Comparison of ENCODE assay signal across 8 cellular contexts in the genomic region with DNA sequence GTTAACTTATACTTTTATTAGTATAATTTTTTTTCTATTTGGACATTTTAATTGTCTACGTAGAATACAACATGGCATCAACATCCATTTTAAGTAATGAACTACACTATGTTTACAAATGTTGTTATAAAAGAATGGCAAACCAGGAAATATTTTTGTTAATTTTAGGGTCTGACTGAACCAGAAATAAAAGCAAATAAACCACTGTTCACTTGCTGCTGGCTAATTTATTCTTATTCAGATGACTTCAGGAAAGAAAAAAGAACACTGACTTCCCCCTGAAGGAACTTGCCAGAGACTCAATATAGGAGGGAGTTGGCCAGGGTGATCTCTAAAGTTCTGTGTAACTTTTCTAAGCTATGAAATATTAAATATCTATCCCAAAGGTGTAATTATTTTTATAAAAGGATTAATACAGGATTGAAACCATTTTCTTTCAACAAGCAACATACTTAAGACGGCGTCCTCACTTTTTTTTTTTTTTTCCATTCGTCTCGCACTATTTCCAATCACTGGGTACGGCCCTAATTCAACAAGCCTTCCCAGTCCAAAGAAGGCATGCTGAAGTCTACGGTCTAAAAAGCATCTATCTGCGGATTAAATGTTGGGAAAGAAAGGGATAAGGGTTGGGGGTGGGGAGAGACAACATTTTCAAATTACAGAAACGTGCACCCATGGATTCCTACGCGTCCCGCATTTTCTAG. TPM values are rescaled to one million over a fixed set of nuclear protein-coding genes. Genes with fewer than 3 reads are reported as not detected.
DNase-seq lines count a peak whose midpoint lies in the region; ATAC-seq and TF ChIP-seq lines count a peak whose summit lies in the region.

No MANE protein-coding gene starts in this region.

- H3K27me3 ChIP-seq in cardiac muscle cell (no peaks in the 10 kb centered on the region), lower lobe of right lung (ENCODE audit: low read depth) (no peaks in the 10 kb centered on the region), upper lobe of right lung (no peaks in the 10 kb centered on the region)

- H3K4me1 ChIP-seq in cardiac muscle cell (ENCODE audit: low read depth) = peaks cover 10% of the 10 kb centered on the region
- H3K4me1 ChIP-seq in lower lobe of right lung = peaks cover 28% of the 10 kb centered on the region
- peaks cover 14% of the 10 kb centered on the region for H3K4me1 ChIP-seq in upper lobe of right lung

- ATAC-seq in Right ventricle myocardium superior (ENCODE audit: poor library complexity) (no peak), lower lobe of right lung (no peak), upper lobe of right lung (no peak), GM18517 (IDR thresholded peaks at IDR 0.05; ENCODE audit: unreplicated experiment) (no peak)

- H3K9me3 ChIP-seq in cardiac muscle cell (ENCODE audit: low read depth) = no peaks in the 10 kb centered on the region
- no peaks in the 10 kb centered on the region for H3K9me3 ChIP-seq in lower lobe of right lung
- no peaks in the 10 kb centered on the region for H3K9me3 ChIP-seq in upper lobe of right lung

- intact Hi-C loops in Right ventricle myocardium superior (cut with DNase I) = loop anchor here (10.0 kb wide), 2 partner anchors 86 to 144 kb away; no protein-coding TSS in a partner anchor
- intact Hi-C loops in lower lobe of right lung (cut with DNase I) = no loop called here
- intact Hi-C loops in upper lobe of right lung (cut with DNase I) = no loop called here

- H3K36me3 ChIP-seq in cardiac muscle cell (no peaks in the 10 kb centered on the region), lower lobe of right lung (no peaks in the 10 kb centered on the region), upper lobe of right lung (no peaks in the 10 kb centered on the region)

- no peak for DNase-seq in cardiac muscle cell (ENCODE audit: low read depth in 1 of 2, low spot score in 1 of 2)
- DNase-seq in Right ventricle myocardium superior = no peak
- no peak for DNase-seq in astrocyte of the cerebellum (ENCODE audit: low read depth)
- no peak for DNase-seq in lower lobe of right lung
- DNase-seq in upper lobe of right lung = no peak
- no peak for DNase-seq in activated CD8-positive, alpha-beta memory T cell treated with anti-CD3 and anti-CD28 coated beads for 24 hours
- DNase-seq in activated naive CD4-positive, alpha-beta T cell treated with Interleukin-2 at 50 U/mL for 16 hours = no peak

- H3K4me3 ChIP-seq in cardiac muscle cell (peak overlapping the region; percentile 100), astrocyte of the cerebellum (ENCODE audit: low read depth, low read length) (peak overlapping the region; percentile 91), lower lobe of right lung (peak overlapping the region; percentile 76), upper lobe of right lung (peak overlapping the region; percentile 74)

- no peak for TF ChIP-seq CTCF in cardiac muscle cell (IDR thresholded peaks at IDR 0.05; ENCODE audit: low read depth, low read length)
- TF ChIP-seq CTCF in astrocyte of the cerebellum (IDR thresholded peaks at IDR 0.05; ENCODE audit: low read depth, low read length, missing control alignments) = no peak
- no peak for TF ChIP-seq CTCF in lower lobe of right lung (IDR thresholded peaks at IDR 0.05)
- no peak for TF ChIP-seq CTCF in upper lobe of right lung (IDR thresholded peaks at IDR 0.05)

- in situ Hi-C loops in astrocyte of the cerebellum (cut with HindIII; ENCODE audit: low sequenced_read_pairs) = no loop called here

- H3K27ac ChIP-seq in cardiac muscle cell (peak overlapping the region; percentile 94), lower lobe of right lung (peak overlapping the region; percentile 89), upper lobe of right lung (peak overlapping the region; percentile 88)

RNA-seq across cellular contexts. Expression of gene USP6NL, which starts 1.1 kb away (rescaled TPM):
- total RNA-seq in cardiac muscle cell (21.2 and 25.4 TPM in 2 replicates), Right ventricle myocardium superior (5.2 TPM), lower lobe of right lung (20.0 TPM), upper lobe of right lung (21.6 TPM)
- polyA plus RNA-seq in cardiac muscle cell = 12.1 and 13.6 TPM in 2 replicates
